Comparison of ENCODE assay signal across 34 cellular contexts in the genomic region with DNA sequence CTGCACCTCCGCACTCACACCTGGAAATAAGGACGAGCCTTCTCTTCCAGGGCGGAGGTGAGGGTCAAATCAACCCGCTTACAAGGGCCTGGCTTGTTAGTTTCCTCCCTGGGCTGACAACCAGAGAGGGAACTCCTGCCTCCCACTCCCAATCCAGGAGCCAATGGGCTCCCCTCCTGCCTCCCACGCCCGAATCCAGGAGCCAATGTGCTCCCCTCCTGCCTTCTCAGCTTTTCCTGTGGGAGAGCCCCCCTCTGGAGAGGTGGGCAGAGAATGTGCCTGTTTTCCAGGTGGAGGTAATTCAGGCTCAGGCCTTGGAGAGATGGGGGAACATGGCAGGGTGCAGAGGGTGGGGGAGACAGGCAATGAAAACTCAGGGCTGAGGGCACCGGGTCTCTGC.
"Had no signal": no experiment of that assay in that cellular context is flagged by ENCODE, and none has a peak within 500 bp of the region (broad histone marks: within the 10 kb centered on the region; RNA-seq: fewer than 3 reads in every experiment).

No MANE protein-coding gene starts in this region.

- FAIRE-seq: astrocyte, bronchial epithelial cell, endometrium, endothelial cell of umbilical vein had no signal

- H3K36me3 Mint-ChIP-seq: activated naive CD8-positive, alpha-beta T cell had no signal

- H3K36me3 ChIP-seq: brain microvascular endothelial cell, esophagus squamous epithelium, WERI-Rb-1 had no signal

- ATAC-seq: activated CD4-positive, CD25-positive, alpha-beta regulatory T cell treated with anti-CD3 and anti-CD28 coated beads, Interleukin-2, amount 50 U/mL, for 24 hours; activated CD8-positive, alpha-beta T cell treated with anti-CD3 and anti-CD28 coated beads for 36 hours; activated T-cell treated with anti-CD3 and anti-CD28 coated beads, Interleukin-2, amount 50 U/mL, for 4 hours; activated T-helper 17 cell treated with anti-CD3 and anti-CD28 coated beads, Interleukin-2, amount 50 U/mL, for 72 hours; effector memory CD8-positive, alpha-beta T cell; gastroesophageal sphincter; T-helper 17 cell had no signal

- H3K9me3 Mint-ChIP-seq: activated B cell treated with CpG ODN at 0.5 μM for 24 hours; activated CD8-positive, alpha-beta T cell treated with anti-CD3 and anti-CD28 coated beads for 36 hours; activated T-cell treated with anti-CD3 and anti-CD28 coated beads, Interleukin-2, amount 50 U/mL, for 4 hours; activated T-helper 17 cell treated with anti-CD3 and anti-CD28 coated beads, Interleukin-2, amount 50 U/mL, for 72 hours; central memory CD8-positive, alpha-beta T cell; dendritic cell treated with granulocyte-macrophage colony-stimulating factor and Interleukin-4, amounts not matched to agents 40 ng/mL and 50 ng/mL, for 4 days; effector memory CD8-positive, alpha-beta T cell; T-helper 2 cell treated with Interferon-gamma antibody and Interleukin-4, amounts not matched to agents 5 μg/mL and 100 μg/mL, for 36 hours had no signal

- H3K27ac ChIP-seq: brain microvascular endothelial cell, coronary artery, epithelial cell of prostate, esophagus squamous epithelium, gastroesophageal sphincter, WERI-Rb-1 had no signal

- H3K27me3 ChIP-seq: esophagus squamous epithelium, gastroesophageal sphincter had no signal

- H3K4me3 ChIP-seq: coronary artery, esophagus squamous epithelium, gastroesophageal sphincter had no signal

- DNase-seq: activated B cell treated with CpG ODN at 0.5 μM for 24 hours; activated CD4-positive, alpha-beta T cell treated with anti-CD3 and anti-CD28 coated beads for 48 hours; activated CD4-positive, alpha-beta T cell treated with anti-CD3 and anti-CD28 coated beads, Interleukin-2, amount 50 U/mL, for 1 hour; activated CD4-positive, alpha-beta T cell treated with anti-CD3 and anti-CD28 coated beads, Interleukin-2, amount 50 U/mL, for 48 hours; activated CD8-positive, alpha-beta memory T cell treated with anti-CD3 and anti-CD28 coated beads for 24 hours; activated CD8-positive, alpha-beta T cell treated with anti-CD3 and anti-CD28 coated beads for 36 hours; activated effector memory CD4-positive, alpha-beta T cell treated with Interleukin-2 at 50 U/mL for 16 hours; activated gamma-delta T cell treated with Interleukin-2 at 50 U/mL for 16 hours; activated naive CD4-positive, alpha-beta T cell treated with anti-CD3 and anti-CD28 coated beads, Interleukin-2, amount 50 U/mL, for 16 hours; activated naive CD4-positive, alpha-beta T cell treated with Interleukin-2 at 50 U/mL for 16 hours; activated T-cell treated with anti-CD3 and anti-CD28 coated beads, Interleukin-2, amount 50 U/mL, for 4 hours; amniotic stem cell; anterior cingulate cortex; brain microvascular endothelial cell; effector CD4-positive, alpha-beta T cell; effector memory CD8-positive, alpha-beta T cell; esophagus squamous epithelium; T-helper 1 cell; T-helper 17 cell; T1000; WERI-Rb-1 had no signal

- H3K27ac Mint-ChIP-seq: activated B cell treated with CpG ODN at 0.5 μM for 24 hours; activated CD8-positive, alpha-beta T cell treated with anti-CD3 and anti-CD28 coated beads for 36 hours; activated naive CD8-positive, alpha-beta T cell; activated T-helper 17 cell treated with anti-CD3 and anti-CD28 coated beads, Interleukin-2, amount 50 U/mL, for 72 hours; dendritic cell treated with granulocyte-macrophage colony-stimulating factor and Interleukin-4, amounts not matched to agents 40 ng/mL and 50 ng/mL, for 4 days; effector memory CD8-positive, alpha-beta T cell; T-helper 17 cell; T-helper 2 cell treated with Interferon-gamma antibody and Interleukin-4, amounts not matched to agents 5 μg/mL and 100 μg/mL, for 36 hours had no signal

- H3K27me3 Mint-ChIP-seq: activated CD8-positive, alpha-beta T cell treated with anti-CD3 and anti-CD28 coated beads for 36 hours; dendritic cell treated with granulocyte-macrophage colony-stimulating factor and Interleukin-4, amounts not matched to agents 40 ng/mL and 50 ng/mL, for 4 days had no signal

- H3K4me3 Mint-ChIP-seq: activated B cell treated with CpG ODN at 0.5 μM for 24 hours; activated CD8-positive, alpha-beta T cell treated with anti-CD3 and anti-CD28 coated beads for 36 hours; activated naive CD8-positive, alpha-beta T cell; activated T-cell treated with anti-CD3 and anti-CD28 coated beads, Interleukin-2, amount 50 U/mL, for 4 hours; activated T-helper 17 cell treated with anti-CD3 and anti-CD28 coated beads, Interleukin-2, amount 50 U/mL, for 72 hours; central memory CD8-positive, alpha-beta T cell; dendritic cell treated with granulocyte-macrophage colony-stimulating factor and Interleukin-4, amounts not matched to agents 40 ng/mL and 50 ng/mL, for 4 days; effector memory CD8-positive, alpha-beta T cell; T-helper 17 cell; T-helper 2 cell treated with Interferon-gamma antibody and Interleukin-4, amounts not matched to agents 5 μg/mL and 100 μg/mL, for 36 hours had no signal

- H3K4me1 Mint-ChIP-seq: activated B cell treated with CpG ODN at 0.5 μM for 24 hours; activated T-helper 17 cell treated with anti-CD3 and anti-CD28 coated beads, Interleukin-2, amount 50 U/mL, for 72 hours; central memory CD8-positive, alpha-beta T cell; T-helper 17 cell had no signal

- H3K9me3 ChIP-seq: esophagus squamous epithelium, gastroesophageal sphincter had no signal
